Comparison of ENCODE assay signal across 20 cellular contexts in the genomic region with DNA sequence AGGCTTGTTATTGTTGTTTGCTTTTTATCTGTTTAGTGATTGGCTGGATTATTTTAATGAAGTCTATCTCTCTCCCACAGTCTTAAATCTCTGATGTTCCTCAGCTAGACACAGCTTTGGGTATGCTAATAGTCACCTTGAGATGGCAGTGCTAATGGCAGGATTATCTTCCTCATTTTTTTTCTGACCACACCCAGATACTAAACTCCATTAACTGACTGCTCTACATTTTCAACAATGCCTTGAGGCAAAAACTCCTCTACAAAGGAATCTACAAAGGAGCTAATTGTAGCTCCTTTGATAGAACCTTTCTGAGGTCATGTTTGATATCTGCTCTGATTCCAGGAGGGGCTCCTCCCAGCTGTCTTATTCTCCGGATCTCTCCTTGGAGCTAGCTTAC.
DNase-seq lines count a peak whose midpoint lies in the region; ATAC-seq and TF ChIP-seq lines count a peak whose summit lies in the region.
"Had no signal": no experiment of that assay in that cellular context is flagged by ENCODE, and none has a peak within 500 bp of the region (broad histone marks: within the 10 kb centered on the region; RNA-seq: fewer than 3 reads in every experiment).

No MANE protein-coding gene starts in this region.

- no CpG with 5 or more reads among the region's 1 CpG for WGBS in mesendoderm (ENCODE audit: extremely low coverage, insufficient coverage, low lambda C conversion rate)

- H3K18ac ChIP-seq in mesendoderm (ENCODE audit: low read length) = peak overlapping the region; percentile 9

- H3K9me3 Mint-ChIP-seq in dendritic cell treated with granulocyte-macrophage colony-stimulating factor and Interleukin-4, amounts not matched to agents 40 ng/mL and 50 ng/mL, for 4 days = no peaks in the 10 kb centered on the region

- H2AK5ac ChIP-seq in mesendoderm (ENCODE audit: low read length) = no peak overlapping the region

- peaks cover 59% of the 10 kb centered on the region for H3K36me3 Mint-ChIP-seq in dendritic cell treated with granulocyte-macrophage colony-stimulating factor and Interleukin-4, amounts not matched to agents 40 ng/mL and 50 ng/mL, for 4 days (ENCODE audit: low read depth)

- no peak overlapping the region for H2AFZ ChIP-seq in OCI-LY7 (ENCODE audit: low read length)
- H2AFZ ChIP-seq: GM23338 had no signal

- H2BK5ac ChIP-seq in mesendoderm (ENCODE audit: low read length) = no peak overlapping the region

- no peak overlapping the region for H4K8ac ChIP-seq in mesendoderm (ENCODE audit: low read depth, low read length)

- CTCF ChIA-PET in OCI-LY7 (lab: Charles Lee; ENCODE audit: unreplicated experiment) = no interaction called here

- DNase-seq in HAP-1 (ENCODE audit: low spot score in 2 of 2) = peak; percentile 23 to 88
- DNase-seq in NCI-H69 (lab: John Stamatoyannopoulos, UW) = peak; percentile 59
- DNase-seq in mesendoderm = peak; percentile 38
- no peak for DNase-seq in HCEC 1CT
- DNase-seq in G401 (ENCODE audit: low spot score) = no peak
- DNase-seq in OCI-LY7 (ENCODE audit: low spot score) = no peak
- DNase-seq: AML-193, DMS79 treated with DMSO at 0.1 percent for 48 hours, MV-4-11, NCI-H1417, NCI-H187 treated with DMSO at 0.1 percent for 48 hours, NCI-H2227 treated with DMSO at 0.1 percent for 48 hours, NCI-H524, Peyer's patch, Right ventricle myocardium superior, SW 1271 had no signal

- H3K9me2 ChIP-seq in OCI-LY7 (ENCODE audit: insufficient read depth, low read length) = no peaks in the 10 kb centered on the region

- no peak for TF ChIP-seq CTCF in OCI-LY7 (conservative IDR thresholded peaks at IDR 0.05; ENCODE audit: low read length)

- H2BK120ac ChIP-seq in mesendoderm (ENCODE audit: low read depth, low read length) = no peak overlapping the region

- H3K27me3 ChIP-seq in HAP-1 (ENCODE audit: low read depth) (no peaks in the 10 kb centered on the region), mesendoderm (ENCODE audit: insufficient read depth, low read length, poor library complexity) (no peaks in the 10 kb centered on the region)
- H3K27me3 ChIP-seq: Peyer's patch had no signal

- peaks cover 3% of the 10 kb centered on the region; the same call in 1 of the 2 replicates for H3K4me1 ChIP-seq in HAP-1
- H3K4me1 ChIP-seq in mesendoderm (ENCODE audit: control insufficient read depth, low read depth, low read length) = peaks cover 10% of the 10 kb centered on the region
- no peaks in the 10 kb centered on the region for H3K4me1 ChIP-seq in OCI-LY7 (ENCODE audit: insufficient read depth, low read length, poor library complexity, severe bottlenecking)
- H3K4me1 ChIP-seq: Peyer's patch had no signal

- H3K4me3 ChIP-seq in HAP-1 (no peak overlapping the region), mesendoderm (ENCODE audit: low read length) (no peak overlapping the region), OCI-LY7 (ENCODE audit: low read depth, low read length, poor library complexity, severe bottlenecking) (no peak overlapping the region)
- H3K4me3 ChIP-seq: GM23338, Peyer's patch had no signal

- H3K23ac ChIP-seq in mesendoderm (ENCODE audit: low read length) = no peak overlapping the region

- peaks cover 9% of the 10 kb centered on the region for H3K4me1 Mint-ChIP-seq in dendritic cell treated with granulocyte-macrophage colony-stimulating factor and Interleukin-4, amounts not matched to agents 40 ng/mL and 50 ng/mL, for 4 days (ENCODE audit: low read depth)

- no peak for ATAC-seq in GM18861 (IDR thresholded peaks at IDR 0.05; ENCODE audit: unreplicated experiment)
- ATAC-seq: GM23338 had no signal

- POLR2A ChIA-PET in OCI-LY7 (lab: Charles Lee) = interaction anchor here (0.8 to 1.7 kb wide), 3 partner anchors 8 to 96 kb away, joined by 3 to 4 read pairs (median 4); no protein-coding TSS in a partner anchor

- intact Hi-C loops in dendritic cell treated with granulocyte-macrophage colony-stimulating factor and Interleukin-4, amounts not matched to agents 40 ng/mL and 50 ng/mL, for 4 days (cut with micrococcal nuclease) = no loop called here
- intact Hi-C loops in OCI-LY7 (cut with micrococcal nuclease; ENCODE audit: unreplicated experiment) = no loop called here

- H3K27ac ChIP-seq in mesendoderm (ENCODE audit: low read depth, low read length) (no peak overlapping the region), OCI-LY7 (ENCODE audit: low read depth, low read length, poor library complexity, severe bottlenecking) (no peak overlapping the region)
- H3K27ac ChIP-seq: C4-2B, Peyer's patch had no signal

- H4K5ac ChIP-seq in mesendoderm (ENCODE audit: low read length) = no peak overlapping the region

- H3K79me1 ChIP-seq in mesendoderm (ENCODE audit: low read length) = no peaks in the 10 kb centered on the region

- H3K27ac Mint-ChIP-seq in dendritic cell treated with granulocyte-macrophage colony-stimulating factor and Interleukin-4, amounts not matched to agents 40 ng/mL and 50 ng/mL, for 4 days = peak overlapping the region; percentile 14
- H3K27ac Mint-ChIP-seq: GM23338 had no signal

- no peak overlapping the region for H3K4me3 Mint-ChIP-seq in dendritic cell treated with granulocyte-macrophage colony-stimulating factor and Interleukin-4, amounts not matched to agents 40 ng/mL and 50 ng/mL, for 4 days
- H3K4me3 Mint-ChIP-seq: GM23338 had no signal

- no peak overlapping the region for H3K9ac ChIP-seq in mesendoderm (ENCODE audit: low read length)

- no peak overlapping the region for H3K4ac ChIP-seq in mesendoderm (ENCODE audit: low read depth, low read length)

- no TSS peak for BruUV-seq in OCI-LY7 (replicated peaks; lab: Mats Ljungman, UMichigan)

- no peak overlapping the region for H3K56ac ChIP-seq in mesendoderm (ENCODE audit: low read length)

- in situ Hi-C loops in HAP-1 (cut with MboI; ENCODE audit: low sequenced_read_pairs) = no loop called here
- in situ Hi-C loops in G401 (cut with HindIII; ENCODE audit: low sequenced_read_pairs) = no loop called here

- H3K36me3 ChIP-seq in HAP-1 (replicated peaks) (peaks cover 4% of the 10 kb centered on the region; the same call in 1 of the 2 replicates), mesendoderm (ENCODE audit: control insufficient read depth, insufficient read depth, low read length) (no peaks in the 10 kb centered on the region), OCI-LY7 (ENCODE audit: insufficient read depth, low read length) (no peaks in the 10 kb centered on the region; the same call in 1 of the 2 replicates)

- H3K4me2 ChIP-seq in mesendoderm (ENCODE audit: low read length) = no peak overlapping the region
- no peak overlapping the region for H3K4me2 ChIP-seq in OCI-LY7 (ENCODE audit: low read length)
- H3K4me2 ChIP-seq: GM23338 had no signal

- H3K79me2 ChIP-seq in mesendoderm (ENCODE audit: control insufficient read depth, insufficient read depth, low read length) = no peaks in the 10 kb centered on the region
- no peaks in the 10 kb centered on the region for H3K79me2 ChIP-seq in OCI-LY7 (ENCODE audit: insufficient read depth, low read depth, low read length)

- H3K9me3 ChIP-seq in HAP-1 = no peaks in the 10 kb centered on the region; the same call in 1 of the 2 replicates
- no peaks in the 10 kb centered on the region for H3K9me3 ChIP-seq in OCI-LY7 (ENCODE audit: low read length)
- H3K9me3 ChIP-seq: Peyer's patch had no signal

- H2BK15ac ChIP-seq in mesendoderm (replicated peaks; ENCODE audit: low read depth) = no peak overlapping the region

- no peaks in the 10 kb centered on the region for H4K20me1 ChIP-seq in OCI-LY7 (ENCODE audit: insufficient read depth, low read length)

- no peaks in the 10 kb centered on the region for H3K27me3 Mint-ChIP-seq in dendritic cell treated with granulocyte-macrophage colony-stimulating factor and Interleukin-4, amounts not matched to agents 40 ng/mL and 50 ng/mL, for 4 days

Comparison
In these comparisons a context has a peak if more than half of its experiments do, and no peak if none do; other contexts are left out.
1. DNase-seq: peak in HAP-1 (2 of 2), NCI-H69 (single experiment) and mesendoderm (single experiment); none in HCEC 1CT (single experiment), G401 (single experiment) and OCI-LY7 (single experiment).